ENCODE assay signal across 33 cellular contexts in the genomic region with DNA sequence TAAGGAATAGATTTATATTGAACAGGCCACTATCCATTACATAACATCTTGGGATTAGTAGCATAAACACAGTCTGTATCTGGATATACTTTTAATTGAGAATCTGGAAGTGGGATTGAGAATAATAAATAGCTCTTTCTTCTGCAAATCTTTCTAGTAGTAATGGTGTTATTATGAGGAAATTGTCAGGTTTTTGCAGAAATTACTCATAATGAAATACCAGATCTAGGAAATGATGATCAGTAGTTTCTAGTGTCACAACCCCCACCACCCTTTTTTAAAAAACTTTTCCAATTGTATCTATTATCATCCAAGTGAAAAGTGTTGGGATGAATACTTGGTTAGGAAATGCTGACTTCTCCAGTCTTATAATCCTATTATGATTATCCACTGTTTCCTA.
"Had no signal": no experiment of that assay in that cellular context is flagged by ENCODE, and none has a peak within 500 bp of the region (broad histone marks: within the 10 kb centered on the region; RNA-seq: fewer than 3 reads in every experiment).

No MANE protein-coding gene starts in this region.

- H3K36me3 ChIP-seq: ascending aorta, cardiac muscle cell had no signal

- H3K4me3 ChIP-seq: ascending aorta, cardiac muscle cell had no signal

- H3K9me3 ChIP-seq: ascending aorta had no signal

- H3K27ac Mint-ChIP-seq: activated B cell treated with CpG ODN at 0.5 μM for 24 hours; activated CD4-positive, alpha-beta memory T cell treated with anti-CD3 and anti-CD28 coated beads for 36 hours; activated naive CD8-positive, alpha-beta T cell; activated T-helper 1 cell treated with anti-CD3 and anti-CD28 coated beads, Interleukin-12 subunit alpha, Interleukin-12 subunit beta, Interleukin-2, Interleukin-4 antibody, amounts not matched to agents 30 ng/mL and 10 ng/mL and 1 ng/mL, durations not matched to agents 14 hours and 24 hours and 36 hours had no signal

- H3K4me1 Mint-ChIP-seq: activated B cell treated with CpG ODN at 0.5 μM for 24 hours had no signal

- H3K9me3 Mint-ChIP-seq: activated CD4-positive, alpha-beta memory T cell treated with anti-CD3 and anti-CD28 coated beads for 36 hours; activated T-helper 1 cell treated with anti-CD3 and anti-CD28 coated beads, Interleukin-12 subunit alpha, Interleukin-12 subunit beta, Interleukin-2, Interleukin-4 antibody, amounts not matched to agents 30 ng/mL and 10 ng/mL and 1 ng/mL, durations not matched to agents 14 hours and 24 hours and 36 hours; central memory CD8-positive, alpha-beta T cell had no signal

- H3K27me3 Mint-ChIP-seq: activated B cell treated with CpG ODN at 0.5 μM for 24 hours; activated CD4-positive, alpha-beta memory T cell treated with anti-CD3 and anti-CD28 coated beads for 36 hours; activated naive CD8-positive, alpha-beta T cell; central memory CD8-positive, alpha-beta T cell had no signal

- DNase-seq: activated B cell treated with CpG ODN at 0.5 μM for 24 hours; activated CD4-positive, alpha-beta memory T cell treated with anti-CD3 and anti-CD28 coated beads for 36 hours; activated CD4-positive, alpha-beta T cell treated with anti-CD3 and anti-CD28 coated beads for 4 hours; activated CD4-positive, alpha-beta T cell treated with anti-CD3 and anti-CD28 coated beads, Interleukin-2, amount 50 U/mL, for 1 hour; activated CD4-positive, CD25-positive, alpha-beta regulatory T cell treated with anti-CD3 and anti-CD28 coated beads, Interleukin-2, amount 50 U/mL, for 72 hours; activated CD8-positive, alpha-beta memory T cell treated with anti-CD3 and anti-CD28 coated beads, Interleukin-2, amount 50 U/mL, for 4 hours; activated effector memory CD4-positive, alpha-beta T cell treated with Interleukin-2 at 50 U/mL for 16 hours; amygdala; KG1; MM.1S; NCI-H1092 treated with DMSO at 0.1 percent for 48 hours; NCI-H1417; NCI-H146; NCI-H187; NCI-H2029 treated with DMSO at 0.1 percent for 48 hours; NCI-H2107; NCI-H2171; NCI-H510A; NCI-H526; NCI-H748 treated with DMSO at 0.1 percent for 48 hours; NK-92 treated with Interleukin-12 subunit alpha and Interleukin-12 subunit beta, amount 100 ng/mL, for 24 hours; OCI-M1; Right ventricle myocardium superior; SW 1271; T-helper 1 cell; T-helper 2 cell; T-helper 9 cell had no signal

- H3K4me3 Mint-ChIP-seq: activated B cell treated with CpG ODN at 0.5 μM for 24 hours; activated CD4-positive, alpha-beta memory T cell treated with anti-CD3 and anti-CD28 coated beads for 36 hours; activated naive CD8-positive, alpha-beta T cell; activated T-helper 1 cell treated with anti-CD3 and anti-CD28 coated beads, Interleukin-12 subunit alpha, Interleukin-12 subunit beta, Interleukin-2, Interleukin-4 antibody, amounts not matched to agents 30 ng/mL and 10 ng/mL and 1 ng/mL, durations not matched to agents 14 hours and 24 hours and 36 hours; central memory CD8-positive, alpha-beta T cell had no signal

- H3K27me3 ChIP-seq: ascending aorta, cardiac muscle cell had no signal

- H3K27ac ChIP-seq: cardiac muscle cell, VCaP had no signal
